24 cellular contexts compared by ENCODE assay signal in genomic region chr6:93916716-93917115, GRCh38.
"Had no signal": no experiment of that assay in that cellular context is flagged by ENCODE, and none has a peak within 500 bp of the region (broad histone marks: within the 10 kb centered on the region; RNA-seq: fewer than 3 reads in every experiment).

No MANE protein-coding gene starts in this region.

- H3K9me2 ChIP-seq: SK-N-SH had no signal

- H3K27ac ChIP-seq: HL-60, RWPE1 had no signal

- H3K4me2 ChIP-seq: SK-N-SH had no signal

- DNase-seq: KBM-7; MV-4-11; NCI-H1048; NCI-H1105; NCI-H1417; NCI-H1436 treated with DMSO at 0.1 percent for 48 hours; NCI-H1694 treated with DMSO at 0.1 percent for 48 hours; NCI-H1930; NCI-H2081; NCI-H2107; NCI-H226; NCI-H446; NCI-H510A; NCI-H524 treated with DMSO at 0.1 percent for 48 hours; NCI-H69; NCI-H774; NK-92 treated with Interleukin-12 subunit alpha and Interleukin-12 subunit beta, amount 100 ng/mL, for 24 hours; SHP77; SK-N-SH; SW 1271 had no signal

- H3K9ac ChIP-seq: SK-N-SH had no signal

- H3K9me3 ChIP-seq: SK-N-SH had no signal

- ATAC-seq: Panc1, PC-3 had no signal
